In the genomic region with DNA sequence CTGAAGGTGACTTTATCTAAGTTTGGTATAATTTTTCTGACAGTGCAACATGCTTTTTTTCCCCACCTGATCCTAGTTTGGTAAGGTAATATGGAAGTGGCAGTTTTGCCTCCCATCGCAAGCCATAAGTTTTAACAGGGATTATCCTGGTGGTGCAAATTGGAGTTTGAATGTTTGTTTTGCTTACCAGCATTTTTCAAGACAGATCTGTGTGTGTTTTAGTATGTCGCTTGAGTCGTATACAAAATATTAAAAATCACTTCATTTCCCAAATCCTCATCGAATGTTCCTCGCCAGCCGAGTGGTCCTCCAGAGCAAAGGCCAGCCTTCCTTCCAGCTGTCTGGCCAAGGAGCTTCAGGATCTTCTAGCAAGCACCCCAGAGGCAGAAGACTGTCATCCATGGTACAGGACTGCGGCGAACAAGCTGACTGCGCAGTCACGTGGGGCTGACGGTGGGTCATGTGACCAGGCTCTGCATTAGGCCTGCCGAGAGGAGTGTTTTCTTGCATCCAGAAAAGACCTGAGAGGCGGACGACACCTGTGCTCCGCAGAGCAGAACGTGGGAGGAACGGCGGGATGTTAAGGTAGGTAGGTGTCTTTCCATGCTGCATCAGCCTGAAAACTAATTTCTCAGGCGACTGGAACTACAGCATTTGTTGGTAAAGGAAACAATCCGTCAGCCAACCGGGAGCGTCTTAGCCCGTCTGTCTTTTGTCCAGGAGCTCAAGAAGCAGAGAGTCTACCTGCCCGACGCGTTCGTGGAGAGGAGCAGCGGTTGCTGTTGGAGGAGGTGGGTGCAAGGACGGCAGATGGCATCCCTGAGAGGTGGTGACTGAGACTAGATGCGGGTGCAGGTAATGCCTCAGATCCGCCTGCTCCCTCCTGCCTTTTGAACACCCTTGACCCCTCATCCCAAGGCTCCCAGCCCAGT, we compare ENCODE assay signal across 1 cellular context.
TF ChIP-seq lines count a peak whose summit lies in the region.

A gene with protein sequence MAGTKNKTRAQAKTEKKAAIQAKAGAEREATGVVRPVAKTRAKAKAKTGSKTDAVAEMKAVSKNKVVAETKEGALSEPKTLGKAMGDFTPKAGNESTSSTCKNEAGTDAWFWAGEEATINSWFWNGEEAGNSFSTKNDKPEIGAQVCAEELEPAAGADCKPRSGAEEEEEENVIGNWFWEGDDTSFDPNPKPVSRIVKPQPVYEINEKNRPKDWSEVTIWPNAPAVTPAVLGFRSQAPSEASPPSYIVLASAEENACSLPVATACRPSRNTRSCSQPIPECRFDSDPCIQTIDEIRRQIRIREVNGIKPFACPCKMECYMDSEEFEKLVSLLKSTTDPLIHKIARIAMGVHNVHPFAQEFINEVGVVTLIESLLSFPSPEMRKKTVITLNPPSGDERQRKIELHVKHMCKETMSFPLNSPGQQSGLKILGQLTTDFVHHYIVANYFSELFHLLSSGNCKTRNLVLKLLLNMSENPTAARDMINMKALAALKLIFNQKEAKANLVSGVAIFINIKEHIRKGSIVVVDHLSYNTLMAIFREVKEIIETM (plus strand): TSS at position 507 of the 932 bp plus-strand sequence. CDS start 28,253 bp downstream, outside the sequence.

TF ChIP-seq in SK-N-SH, 30 proteins besides CTCF, POLR2A, EP300 and RAD21 (continued from another document):
- TF ChIP-seq, protein P1, sequence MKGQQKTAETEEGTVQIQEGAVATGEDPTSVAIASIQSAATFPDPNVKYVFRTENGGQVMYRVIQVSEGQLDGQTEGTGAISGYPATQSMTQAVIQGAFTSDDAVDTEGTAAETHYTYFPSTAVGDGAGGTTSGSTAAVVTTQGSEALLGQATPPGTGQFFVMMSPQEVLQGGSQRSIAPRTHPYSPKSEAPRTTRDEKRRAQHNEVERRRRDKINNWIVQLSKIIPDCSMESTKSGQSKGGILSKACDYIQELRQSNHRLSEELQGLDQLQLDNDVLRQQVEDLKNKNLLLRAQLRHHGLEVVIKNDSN (IDR thresholded peaks at IDR 0.05; ENCODE audit: borderline replicate concordance, low read depth) = peak; percentile 99
- TF ChIP-seq GATA2 (CRISPR knock-in tag; IDR thresholded peaks at IDR 0.05) (no peak), GABPA (IDR thresholded peaks at IDR 0.05; ENCODE audit: low read depth) (no peak), FOSL2 (IDR thresholded peaks at IDR 0.05; ENCODE audit: borderline replicate concordance, low read depth) (no peak)
- TF ChIP-seq, protein P2, sequence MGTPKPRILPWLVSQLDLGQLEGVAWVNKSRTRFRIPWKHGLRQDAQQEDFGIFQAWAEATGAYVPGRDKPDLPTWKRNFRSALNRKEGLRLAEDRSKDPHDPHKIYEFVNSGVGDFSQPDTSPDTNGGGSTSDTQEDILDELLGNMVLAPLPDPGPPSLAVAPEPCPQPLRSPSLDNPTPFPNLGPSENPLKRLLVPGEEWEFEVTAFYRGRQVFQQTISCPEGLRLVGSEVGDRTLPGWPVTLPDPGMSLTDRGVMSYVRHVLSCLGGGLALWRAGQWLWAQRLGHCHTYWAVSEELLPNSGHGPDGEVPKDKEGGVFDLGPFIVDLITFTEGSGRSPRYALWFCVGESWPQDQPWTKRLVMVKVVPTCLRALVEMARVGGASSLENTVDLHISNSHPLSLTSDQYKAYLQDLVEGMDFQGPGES (IDR thresholded peaks at IDR 0.05; ENCODE audit: low read depth, low read length) = no peak
TF ChIP-seq in SK-N-SH: peak in this region for 9.
